ENCODE assay signal across 23 cellular contexts in the genomic region with DNA sequence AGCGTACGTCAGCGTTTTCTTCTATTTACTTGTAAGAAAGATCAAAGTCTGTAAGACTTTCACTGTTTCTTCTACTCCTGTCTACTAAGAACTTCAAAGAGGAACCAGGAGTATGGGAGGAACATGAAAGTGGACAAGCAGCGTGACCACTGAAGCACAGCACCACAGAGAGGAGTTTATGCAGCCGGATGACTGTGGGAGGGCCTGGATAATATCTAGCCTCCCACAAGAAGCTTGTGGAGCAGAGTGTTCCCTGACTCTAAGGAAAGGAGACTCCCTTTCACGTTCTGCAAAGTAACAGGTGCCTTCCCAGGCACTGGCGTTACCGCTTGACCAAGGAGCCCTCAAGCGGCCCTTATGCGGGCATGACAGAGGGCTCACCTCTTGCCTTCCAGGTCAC.
"Had no signal": no experiment of that assay in that cellular context is flagged by ENCODE, and none has a peak within 500 bp of the region (broad histone marks: within the 10 kb centered on the region; RNA-seq: fewer than 3 reads in every experiment).

No MANE protein-coding gene starts in this region.

- H3K27me3 ChIP-seq: pancreas, sigmoid colon, tibial artery, upper lobe of right lung had no signal

- H3K9me3 ChIP-seq: heart left ventricle, left ventricle myocardium inferior, mucosa of descending colon, pancreas, psoas muscle, sigmoid colon, spleen, tibial artery, upper lobe of right lung had no signal

- H3K36me3 ChIP-seq: heart left ventricle, left ventricle myocardium inferior, pancreas, sigmoid colon, spleen, tibial artery, upper lobe of right lung had no signal

- ATAC-seq: heart left ventricle; left colon; mucosa of descending colon; naive thymus-derived CD8-positive, alpha-beta T cell; pancreas; psoas muscle; stimulated activated memory B cell treated with anti-CD40 and anti-IgM and Interleukin-4, amounts not matched to agents 10 μg/mL and 1 μg/mL and 100 μg/mL, for 72 hours; stimulated activated naive CD8-positive, alpha-beta T cell treated with anti-CD3 and anti-CD28 coated beads, Interleukin-15, amount 100 ng/mL, for 72 hours; upper lobe of right lung had no signal

- H3K4me3 ChIP-seq: heart left ventricle, left ventricle myocardium inferior, mucosa of descending colon, pancreas, psoas muscle, sigmoid colon, spleen, tibial artery, upper lobe of right lung had no signal

- H3K27ac ChIP-seq: heart left ventricle, left ventricle myocardium inferior, pancreas, psoas muscle, sigmoid colon, spleen, tibial artery, upper lobe of right lung had no signal

- H3K4me1 ChIP-seq: heart left ventricle, left ventricle myocardium inferior, pancreas, psoas muscle, sigmoid colon, spleen, tibial artery, upper lobe of right lung had no signal

- DNase-seq: heart left ventricle; hypothalamus; immature natural killer cell; kidney; left colon; left ventricle myocardium inferior; midbrain; mucosa of descending colon; naive thymus-derived CD8-positive, alpha-beta T cell; nucleus accumbens; pancreas; psoas muscle; sigmoid colon; small intestine; spleen; stimulated activated CD4-positive, alpha-beta T cell treated with anti-CD3 and anti-CD28 coated beads, Interleukin-4, amount 100 ng/mL, for 4 hours; stimulated activated CD8-positive, alpha-beta memory T cell treated with anti-CD3 and anti-CD28 coated beads, Interleukin-4, amount 100 ng/mL, for 48 hours; stimulated activated naive CD4-positive, alpha-beta T cell treated with Interleukin-2 at 50 U/mL for 16 hours; stimulated activated naive CD8-positive, alpha-beta T cell treated with anti-CD3 and anti-CD28 coated beads, Interleukin-15, amount 100 ng/mL, for 72 hours; substantia nigra; tibial artery; upper lobe of right lung had no signal
